Comparison of ENCODE assay signal across 19 cellular contexts in genomic region chr17:28366605-28367004, GRCh38. TPM values are rescaled to one million over a fixed set of nuclear protein-coding genes. Genes with fewer than 3 reads are reported as not detected.
DNase-seq lines count a peak whose midpoint lies in the region; ATAC-seq, FAIRE-seq and TF ChIP-seq lines count a peak whose summit lies in the region.
"Had no signal": no experiment of that assay in that cellular context is flagged by ENCODE, and none has a peak within 500 bp of the region (broad histone marks: within the 10 kb centered on the region; RNA-seq: fewer than 3 reads in every experiment).

No MANE protein-coding gene starts in this region.

- no peak for FAIRE-seq in keratinocyte (lab: Jason Lieb, UNC)
- FAIRE-seq in small intestine (lab: Jason Lieb, UNC): no peak

- H3K27ac ChIP-seq in brain microvascular endothelial cell: no peak overlapping the region
- H3K27ac ChIP-seq in keratinocyte (ENCODE audit: control insufficient read depth, insufficient read depth, low read length): no peak overlapping the region
- no peak overlapping the region for H3K27ac ChIP-seq in small intestine (ENCODE audit: low read depth in 1 of 2, low read length in 1 of 2)
- H3K27ac ChIP-seq: thyroid gland had no signal

- H3K9ac ChIP-seq in keratinocyte (ENCODE audit: control insufficient read depth, extremely low read depth, insufficient read depth, low read length): no peak overlapping the region

- in situ Hi-C loops in brain microvascular endothelial cell (cut with HindIII; ENCODE audit: low pct_ligation_motif_present, low sequenced_read_pairs): no loop called here

- no peaks in the 10 kb centered on the region for H3K9me1 ChIP-seq in keratinocyte (ENCODE audit: control insufficient read depth, extremely low read depth, insufficient read depth, low read length)

- H3K9me3 Mint-ChIP-seq in activated naive CD8-positive, alpha-beta T cell treated with anti-CD3 and anti-CD28 coated beads for 36 hours: no peaks in the 10 kb centered on the region
- no peaks in the 10 kb centered on the region for H3K9me3 Mint-ChIP-seq in activated naive CD8-positive, alpha-beta T cell treated with anti-CD3 and anti-CD28 coated beads, Interleukin-2, amount 50 U/mL, for 24 hours
- H3K9me3 Mint-ChIP-seq: CD4-positive, CD25-positive, alpha-beta regulatory T cell; nephron progenitor cell had no signal

- H3K4me1 ChIP-seq in keratinocyte (ENCODE audit: control insufficient read depth, extremely low read depth, insufficient read depth, low read length) (peaks cover 1% of the 10 kb centered on the region), small intestine (ENCODE audit: control insufficient read depth in 2 of 2, insufficient read depth in 1 of 2, low read depth in 1 of 2, low read length in 1 of 2) (peaks cover 0 to 3% of the 10 kb centered on the region in 2 donors)

- WGBS in small intestine, 3 donors: 71 to 77% (median 72%) methylated on average over 1 of the region's 1 CpG

- DNase-seq in activated naive CD8-positive, alpha-beta T cell treated with anti-CD3 and anti-CD28 coated beads for 36 hours: no peak
- DNase-seq in activated naive CD8-positive, alpha-beta T cell treated with anti-CD3 and anti-CD28 coated beads, Interleukin-2, amount 50 U/mL, for 24 hours: no peak
- DNase-seq in brain microvascular endothelial cell (no peak), keratinocyte (ENCODE audit: low read depth, low spot score) (no peak), left colon (no peak), small intestine (no peak), NCI-H69 (lab: John Stamatoyannopoulos, UW) (no peak)
- DNase-seq in activated CD8-positive, alpha-beta memory T cell treated with anti-CD3 and anti-CD28 coated beads, Interleukin-2, amount 50 U/mL, for 48 hours: no peak
- DNase-seq: caudate nucleus; CD4-positive, CD25-positive, alpha-beta regulatory T cell; effector memory CD4-positive, alpha-beta T cell; hippocampal formation; KG1; midbrain; NCI-H2171; nephron progenitor cell; T-helper 2 cell; thyroid gland had no signal

- no peaks in the 10 kb centered on the region for H3K9me3 ChIP-seq in keratinocyte (ENCODE audit: control insufficient read depth, low read depth, low read length)
- H3K9me3 ChIP-seq in small intestine (ENCODE audit: control insufficient read depth, low read depth): no peaks in the 10 kb centered on the region
- H3K9me3 ChIP-seq: thyroid gland had no signal

- H3K4me2 ChIP-seq in keratinocyte (ENCODE audit: control insufficient read depth, extremely low read depth, insufficient read depth, low read depth, low read length): no peak overlapping the region

- H3K4me1 Mint-ChIP-seq in activated naive CD8-positive, alpha-beta T cell treated with anti-CD3 and anti-CD28 coated beads for 36 hours: peaks cover 11% of the 10 kb centered on the region
- H3K4me1 Mint-ChIP-seq in activated naive CD8-positive, alpha-beta T cell treated with anti-CD3 and anti-CD28 coated beads, Interleukin-2, amount 50 U/mL, for 24 hours: peaks cover 5% of the 10 kb centered on the region

- H3K36me3 ChIP-seq in brain microvascular endothelial cell (replicated peaks) (peaks cover 2% of the 10 kb centered on the region), keratinocyte (ENCODE audit: control insufficient read depth in 2 of 2, extremely low read depth in 1 of 2, insufficient read depth in 2 of 2, low read length in 2 of 2) (peaks cover 7 to 18% of the 10 kb centered on the region in 2 experiments), small intestine (ENCODE audit: control insufficient read depth in 2 of 2, insufficient read depth in 2 of 2, low read length in 2 of 2) (peaks cover 2 to 5% of the 10 kb centered on the region in 2 donors)

- H3K27me3 ChIP-seq in brain microvascular endothelial cell (replicated peaks) (no peaks in the 10 kb centered on the region), keratinocyte (ENCODE audit: control insufficient read depth, extremely low read depth, insufficient read depth, low read length) (no peaks in the 10 kb centered on the region), small intestine (ENCODE audit: control insufficient read depth in 2 of 2, insufficient read depth in 2 of 2, low read length in 2 of 2) (no peaks in the 10 kb centered on the region)
- H3K27me3 ChIP-seq: thyroid gland had no signal

- H3K36me3 Mint-ChIP-seq in activated naive CD8-positive, alpha-beta T cell treated with anti-CD3 and anti-CD28 coated beads for 36 hours: no peaks in the 10 kb centered on the region
- H3K36me3 Mint-ChIP-seq in activated naive CD8-positive, alpha-beta T cell treated with anti-CD3 and anti-CD28 coated beads, Interleukin-2, amount 50 U/mL, for 24 hours (ENCODE audit: low read depth): peaks cover 4% of the 10 kb centered on the region
- H3K36me3 Mint-ChIP-seq: CD4-positive, CD25-positive, alpha-beta regulatory T cell had no signal

- H3K4me3 ChIP-seq in brain microvascular endothelial cell (ENCODE audit: low read depth, low read length) (no peak overlapping the region), keratinocyte (ENCODE audit: control insufficient read depth in 2 of 3, extremely low read depth in 1 of 3, insufficient read depth in 2 of 3, low read depth in 1 of 3, low read length in 3 of 3) (no peak overlapping the region), small intestine (ENCODE audit: low read depth in 1 of 2, low read length in 2 of 2) (no peak overlapping the region)
- H3K4me3 ChIP-seq: thyroid gland had no signal

- no peaks in the 10 kb centered on the region for H4K20me1 ChIP-seq in keratinocyte (ENCODE audit: control insufficient read depth, extremely low read depth, insufficient read depth, low read length)

- no peaks in the 10 kb centered on the region for H3K79me2 ChIP-seq in keratinocyte (ENCODE audit: control insufficient read depth, insufficient read depth, low read length)

- intact Hi-C loops in left colon (cut with DNase I, micrococcal nuclease): no loop called here

- H3K27ac Mint-ChIP-seq in activated naive CD8-positive, alpha-beta T cell treated with anti-CD3 and anti-CD28 coated beads for 36 hours: peak overlapping the region; percentile 49
- no peak overlapping the region for H3K27ac Mint-ChIP-seq in activated naive CD8-positive, alpha-beta T cell treated with anti-CD3 and anti-CD28 coated beads, Interleukin-2, amount 50 U/mL, for 24 hours
- H3K27ac Mint-ChIP-seq: nephron progenitor cell had no signal

- no peak for ATAC-seq in activated naive CD8-positive, alpha-beta T cell treated with anti-CD3 and anti-CD28 coated beads, Interleukin-2, amount 50 U/mL, for 24 hours
- ATAC-seq in left colon: no peak

- dilution Hi-C loops in keratinocyte (cut with MboI; ENCODE audit: extremely low pct_ligation_motif_present, low sequenced_read_pairs): no loop called here

- no peak overlapping the region for H2AFZ ChIP-seq in keratinocyte (ENCODE audit: control insufficient read depth, low read length)

- H3K27me3 Mint-ChIP-seq in activated naive CD8-positive, alpha-beta T cell treated with anti-CD3 and anti-CD28 coated beads for 36 hours: no peaks in the 10 kb centered on the region
- H3K27me3 Mint-ChIP-seq in activated naive CD8-positive, alpha-beta T cell treated with anti-CD3 and anti-CD28 coated beads, Interleukin-2, amount 50 U/mL, for 24 hours: no peaks in the 10 kb centered on the region
- H3K27me3 Mint-ChIP-seq: CD4-positive, CD25-positive, alpha-beta regulatory T cell had no signal

- TF ChIP-seq CTCF in brain microvascular endothelial cell (IDR thresholded peaks at IDR 0.05; ENCODE audit: low read depth, low read length, missing control alignments) (peak; percentile 39), keratinocyte (optimal IDR thresholded peaks at IDR 0.05 in 1 of 3, IDR thresholded peaks at IDR 0.05 in 1 of 3, conservative IDR thresholded peaks at IDR 0.05 in 1 of 3; ENCODE audit: extremely low read depth in 1 of 3, insufficient read depth in 2 of 3, low read length in 3 of 3) (peak in 2 of 3 experiments; percentile 15 to 20)

- H3K4me3 Mint-ChIP-seq in activated naive CD8-positive, alpha-beta T cell treated with anti-CD3 and anti-CD28 coated beads for 36 hours: no peak overlapping the region
- no peak overlapping the region for H3K4me3 Mint-ChIP-seq in activated naive CD8-positive, alpha-beta T cell treated with anti-CD3 and anti-CD28 coated beads, Interleukin-2, amount 50 U/mL, for 24 hours
- H3K4me3 Mint-ChIP-seq: nephron progenitor cell had no signal

RNA-seq across cellular contexts. Expression of gene SEBOX, which starts 1.6 kb away (rescaled TPM):
- total RNA-seq in activated naive CD8-positive, alpha-beta T cell treated with anti-CD3 and anti-CD28 coated beads for 36 hours: not detected
- polyA plus RNA-seq in keratinocyte (not detected in 3 replicates), small intestine (not detected)
- not detected for polyA plus RNA-seq in keratinocyte (2011; ENCODE audit: low read depth)
- polyA plus RNA-seq in keratinocyte (2011; cell fraction: cytosol; rRNA removed): not detected in 2 replicates
- not detected in 2 replicates for polyA plus RNA-seq in keratinocyte (2011; cell fraction: nucleus; rRNA removed)
- polyA plus RNA-seq in keratinocyte (2012; ENCODE audit: low replicate concordance): not detected in 2 replicates
- not detected in 3 replicates for polyA minus RNA-seq in keratinocyte
- polyA minus RNA-seq in keratinocyte (2011; cell fraction: cytosol; rRNA and poly(A)+ RNA removed): not detected
- not detected in 2 replicates for polyA minus RNA-seq in keratinocyte (2011; cell fraction: nucleus; rRNA and poly(A)+ RNA removed)
- total RNA-seq in left colon: not detected
- total RNA-seq: CD4-positive, CD25-positive, alpha-beta regulatory T cell; pulmonary artery endothelial cell; thyroid gland had no signal
- polyA plus RNA-seq: CD4-positive, CD25-positive, alpha-beta regulatory T cell had no signal

RNA-seq across cellular contexts. Expression of gene VTN, which starts 3.5 kb away (rescaled TPM):
- under 1 TPM; 0.22 to 0.35 TPM for total RNA-seq in activated naive CD8-positive, alpha-beta T cell treated with anti-CD3 and anti-CD28 coated beads for 36 hours
- polyA plus RNA-seq in keratinocyte (0.05 TPM in 1 of 3 replicates, not detected in the others), small intestine (1 to 10 TPM; 1.3 to 2.4 (median 2.0) TPM)
- polyA plus RNA-seq in keratinocyte (2011; ENCODE audit: low read depth): not detected
- polyA plus RNA-seq in keratinocyte (2011; cell fraction: cytosol; rRNA removed): not detected in 2 replicates
- 0.11 and 0.20 TPM in 2 replicates for polyA plus RNA-seq in keratinocyte (2011; cell fraction: nucleus; rRNA removed)
- polyA plus RNA-seq in keratinocyte (2012; ENCODE audit: low replicate concordance): 0.16 TPM in 1 of 2 replicates, not detected in the other
- polyA minus RNA-seq in keratinocyte: not detected in 3 replicates
- not detected for polyA minus RNA-seq in keratinocyte (2011; cell fraction: cytosol; rRNA and poly(A)+ RNA removed)
- polyA minus RNA-seq in keratinocyte (2011; cell fraction: nucleus; rRNA and poly(A)+ RNA removed): 0.39 and 0.42 TPM in 2 replicates
- total RNA-seq in left colon: under 1 TPM in 1 of 2 donors, not detected in 1; 0.11 TPM
- total RNA-seq: CD4-positive, CD25-positive, alpha-beta regulatory T cell had no signal

RNA-seq across cellular contexts. Expression of gene SARM1, which starts 4.9 kb away (rescaled TPM):
- total RNA-seq in activated naive CD8-positive, alpha-beta T cell treated with anti-CD3 and anti-CD28 coated beads for 36 hours: 10 to 100 TPM; 25.7 to 29.0 TPM
- polyA plus RNA-seq in keratinocyte: 0.55 to 1.6 TPM (median 0.90 TPM) in 3 replicates
- 0.30 TPM for polyA plus RNA-seq in keratinocyte (2011; ENCODE audit: low read depth)
- 0.63 and 1.0 TPM in 2 replicates for polyA plus RNA-seq in keratinocyte (2011; cell fraction: cytosol; rRNA removed)
- 2.7 and 2.8 TPM in 2 replicates for polyA plus RNA-seq in keratinocyte (2011; cell fraction: nucleus; rRNA removed)
- 0.73 and 1.3 TPM in 2 replicates for polyA plus RNA-seq in keratinocyte (2012; ENCODE audit: low replicate concordance)
- 2.2 to 8.6 TPM (median 3.7 TPM) in 3 replicates for polyA minus RNA-seq in keratinocyte
- 3.3 TPM for polyA minus RNA-seq in keratinocyte (2011; cell fraction: cytosol; rRNA and poly(A)+ RNA removed)
- 1.4 and 2.7 TPM in 2 replicates for polyA minus RNA-seq in keratinocyte (2011; cell fraction: nucleus; rRNA and poly(A)+ RNA removed)
- 10 to 100 TPM; 11.7 to 12.7 TPM for total RNA-seq in left colon
- 10 to 100 TPM in 2 of 3 donors, 1 to 10 TPM in 1; 8.9 to 11.4 (median 10.5) TPM for polyA plus RNA-seq in small intestine

RNA-seq across cellular contexts. Expression of gene POLDIP2, which starts 9.3 kb away (rescaled TPM):
- 100 to 1,000 TPM; 125 to 126 TPM for total RNA-seq in activated naive CD8-positive, alpha-beta T cell treated with anti-CD3 and anti-CD28 coated beads for 36 hours
- polyA plus RNA-seq in keratinocyte (88.7 to 105 TPM (median 90.2 TPM) in 3 replicates), small intestine (10 to 100 TPM; 61.5 to 73.2 (median 64.6) TPM)
- 20.9 TPM for polyA plus RNA-seq in keratinocyte (2011; ENCODE audit: low read depth)
- polyA plus RNA-seq in keratinocyte (2011; cell fraction: cytosol; rRNA removed): 84.0 and 88.6 TPM in 2 replicates
- polyA plus RNA-seq in keratinocyte (2011; cell fraction: nucleus; rRNA removed): 46.4 and 52.3 TPM in 2 replicates
- 84.6 and 91.7 TPM in 2 replicates for polyA plus RNA-seq in keratinocyte (2012; ENCODE audit: low replicate concordance)
- polyA minus RNA-seq in keratinocyte: 69.6 to 107 TPM (median 72.8 TPM) in 3 replicates
- polyA minus RNA-seq in keratinocyte (2011; cell fraction: cytosol; rRNA and poly(A)+ RNA removed): 70.4 TPM
- polyA minus RNA-seq in keratinocyte (2011; cell fraction: nucleus; rRNA and poly(A)+ RNA removed): 19.5 and 30.5 TPM in 2 replicates
- total RNA-seq in left colon: 10 to 100 TPM; 80.6 to 82.5 TPM

RNA-seq across cellular contexts. Expression of gene TNFAIP1, which starts 31.0 kb away (rescaled TPM):
- total RNA-seq in activated naive CD8-positive, alpha-beta T cell treated with anti-CD3 and anti-CD28 coated beads for 36 hours: 10 to 100 TPM; 22.2 to 23.2 TPM
- polyA plus RNA-seq in keratinocyte (63.1 to 84.6 TPM (median 82.0 TPM) in 3 replicates), small intestine (10 to 100 TPM; 16.1 to 18.1 (median 16.9) TPM)
- polyA plus RNA-seq in keratinocyte (2011; ENCODE audit: low read depth): 30.8 TPM
- 90.5 and 105 TPM in 2 replicates for polyA plus RNA-seq in keratinocyte (2011; cell fraction: cytosol; rRNA removed)
- polyA plus RNA-seq in keratinocyte (2011; cell fraction: nucleus; rRNA removed): 105 and 118 TPM in 2 replicates
- polyA plus RNA-seq in keratinocyte (2012; ENCODE audit: low replicate concordance): 51.5 and 59.5 TPM in 2 replicates
- polyA minus RNA-seq in keratinocyte: 78.9 to 236 TPM (median 118 TPM) in 3 replicates
- polyA minus RNA-seq in keratinocyte (2011; cell fraction: cytosol; rRNA and poly(A)+ RNA removed): 67.0 TPM
- 49.1 and 75.9 TPM in 2 replicates for polyA minus RNA-seq in keratinocyte (2011; cell fraction: nucleus; rRNA and poly(A)+ RNA removed)
- total RNA-seq in left colon: 10 to 100 TPM; 34.6 to 38.2 TPM
